ENCODE assay signal across 15 cellular contexts in genomic region chr2:137776697-137777096, GRCh38.
DNase-seq lines count a peak whose midpoint lies in the region; ATAC-seq and TF ChIP-seq lines count a peak whose summit lies in the region.
"Had no signal": no experiment of that assay in that cellular context is flagged by ENCODE, and none has a peak within 500 bp of the region (broad histone marks: within the 10 kb centered on the region; RNA-seq: fewer than 3 reads in every experiment).

No MANE protein-coding gene starts in this region.

- no peak for TF ChIP-seq CTCF in GM10248 (IDR thresholded peaks at IDR 0.05; ENCODE audit: control extremely low read depth, extremely low read depth, low read depth, missing control alignments)

- H3K18ac ChIP-seq in mesendoderm (ENCODE audit: low read length): no peak overlapping the region

- no peaks in the 10 kb centered on the region for H3K79me2 ChIP-seq in mesendoderm (ENCODE audit: control insufficient read depth, insufficient read depth, low read length)

- no peak overlapping the region for H3K4ac ChIP-seq in mesendoderm (ENCODE audit: low read depth, low read length)

- no peaks in the 10 kb centered on the region for H3K27me3 ChIP-seq in mesendoderm (ENCODE audit: insufficient read depth, low read length, poor library complexity)

- H3K4me1 ChIP-seq in mesendoderm (ENCODE audit: control insufficient read depth, low read depth, low read length): no peaks in the 10 kb centered on the region

- no peak overlapping the region for H3K27ac ChIP-seq in mesendoderm (ENCODE audit: low read depth, low read length)
- H3K27ac ChIP-seq: KMS-11 had no signal

- H2BK120ac ChIP-seq in mesendoderm (ENCODE audit: low read depth, low read length): no peak overlapping the region

- H4K5ac ChIP-seq in mesendoderm (ENCODE audit: low read length): no peak overlapping the region

- no peak overlapping the region for H3K4me2 ChIP-seq in mesendoderm (ENCODE audit: low read length)
- H3K4me2 ChIP-seq: GM23338, KMS-11 had no signal

- CTCF ChIA-PET in GM10248 (lab: Yijun Ruan, JAX): interaction anchor here (1.3 kb wide), 1 partner anchor 12 kb away, joined by 3 read pairs; no protein-coding TSS in a partner anchor

- H3K4me3 ChIP-seq in mesendoderm (ENCODE audit: low read length): no peak overlapping the region
- H3K4me3 ChIP-seq: GM23338 had no signal

- no peaks in the 10 kb centered on the region for H3K79me1 ChIP-seq in mesendoderm (ENCODE audit: low read length)

- H4K8ac ChIP-seq in mesendoderm (ENCODE audit: low read depth, low read length): no peak overlapping the region

- H3K36me3 ChIP-seq in mesendoderm (ENCODE audit: control insufficient read depth, insufficient read depth, low read length): no peaks in the 10 kb centered on the region

- H2BK5ac ChIP-seq in mesendoderm (ENCODE audit: low read length): no peak overlapping the region

- H3K9ac ChIP-seq in mesendoderm (ENCODE audit: low read length): no peak overlapping the region
- H3K9ac ChIP-seq: KMS-11 had no signal

- DNase-seq in NCI-H82 (lab: John Stamatoyannopoulos, UW) (peak; percentile 28), mesendoderm (peak; percentile 8), NCI-H2081 treated with DMSO at 0.1 percent for 48 hours (lab: John Stamatoyannopoulos, UW) (no peak), GM10248 (ENCODE audit: extremely low spot score) (no peak), NOMO-1 treated with dmso at 0.1 percent for 144 hours (lab: John Stamatoyannopoulos, UW; ENCODE audit: unreplicated experiment) (no peak), GOT3 (lab: John Stamatoyannopoulos, UW) (no peak)
- DNase-seq: C1 segment of cervical spinal cord; Calu3; CD4-positive, alpha-beta T cell; DMS 273 treated with DMSO at 0.1 percent for 48 hours; H9 had no signal

- POLR2A ChIA-PET in GM10248 (lab: Yijun Ruan, JAX): interaction anchor here (0.5 kb wide), 1 partner anchor 1550 kb away, joined by 5 read pairs; no protein-coding TSS in a partner anchor

- ATAC-seq in HG02610 (IDR thresholded peaks at IDR 0.05; ENCODE audit: unreplicated experiment): peak; percentile 62
- ATAC-seq: GM23338, HepG2 had no signal

- WGBS in mesendoderm (ENCODE audit: extremely low coverage, insufficient coverage, low lambda C conversion rate): no CpG with 5 or more reads among the region's 3 CpGs

- no peak overlapping the region for H2AK5ac ChIP-seq in mesendoderm (ENCODE audit: low read length)

- no peak overlapping the region for H3K56ac ChIP-seq in mesendoderm (ENCODE audit: low read length)

- no peak overlapping the region for H3K23ac ChIP-seq in mesendoderm (ENCODE audit: low read length)

- H2BK15ac ChIP-seq in mesendoderm (replicated peaks; ENCODE audit: low read depth): no peak overlapping the region

Comparison
In these comparisons a context has a peak if more than half of its experiments do, and no peak if none do; other contexts are left out.
1. DNase-seq: peak in NCI-H82 (single experiment) and mesendoderm (single experiment); none in NCI-H2081 treated with DMSO at 0.1 percent for 48 hours (single experiment), GM10248 (single experiment), NOMO-1 treated with dmso at 0.1 percent for 144 hours (single experiment) and GOT3 (single experiment).